Comparison of ENCODE assay signal across 16 cellular contexts in the genomic region with DNA sequence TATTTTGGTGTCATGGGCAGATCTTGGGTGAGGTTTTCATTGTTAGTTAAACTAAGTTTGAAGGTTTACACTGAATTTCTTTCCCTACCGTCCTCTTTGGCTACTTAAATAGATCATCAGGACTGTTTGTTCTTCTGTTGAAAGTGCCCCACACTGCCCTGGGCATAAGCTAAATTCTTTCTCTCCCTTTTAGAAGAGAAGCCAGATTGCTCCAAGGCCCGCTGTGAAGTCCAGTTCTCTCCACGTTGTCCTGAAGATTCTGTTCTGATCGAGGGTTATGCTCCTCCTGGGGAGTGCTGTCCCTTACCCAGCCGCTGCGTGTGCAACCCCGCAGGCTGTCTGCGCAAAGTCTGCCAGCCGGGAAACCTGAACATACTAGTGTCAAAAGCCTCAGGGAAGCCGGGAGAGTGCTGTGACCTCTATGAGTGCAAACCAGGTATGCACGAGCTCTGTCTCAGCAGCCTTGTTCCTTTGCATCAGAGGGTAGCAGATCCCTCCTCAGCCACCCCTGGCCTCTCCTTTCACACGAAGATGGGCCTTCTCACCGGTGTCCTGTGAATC.
A peak's percentile ranks its signal among the peaks of the same experiment; 100 is the strongest.
DNase-seq lines count a peak whose midpoint lies in the region; ATAC-seq and TF ChIP-seq lines count a peak whose summit lies in the region.
"Had no signal": no experiment of that assay in that cellular context is flagged by ENCODE, and none has a peak within 500 bp of the region (broad histone marks: within the 10 kb centered on the region; RNA-seq: fewer than 3 reads in every experiment).

No MANE protein-coding gene starts in this region.

- no peaks in the 10 kb centered on the region for H3K9me3 ChIP-seq in esophagus squamous epithelium
- H3K9me3 ChIP-seq: right lobe of liver had no signal

- H3K36me3 ChIP-seq in esophagus squamous epithelium (peaks cover 0 to 38% (median 0%) of the 10 kb centered on the region in 3 donors), rectal smooth muscle tissue (ENCODE audit: control insufficient read depth, insufficient read depth, low read length) (no peaks in the 10 kb centered on the region)
- H3K36me3 ChIP-seq: right lobe of liver had no signal

- H3K4me3 ChIP-seq in esophagus squamous epithelium: no peak overlapping the region
- no peak overlapping the region for H3K4me3 ChIP-seq in rectal smooth muscle tissue (ENCODE audit: low read length)
- H3K4me3 ChIP-seq: right lobe of liver had no signal

- H3K27me3 ChIP-seq in esophagus squamous epithelium: no peaks in the 10 kb centered on the region
- no peaks in the 10 kb centered on the region for H3K27me3 ChIP-seq in rectal smooth muscle tissue (ENCODE audit: control insufficient read depth, insufficient read depth, low read length)
- H3K27me3 ChIP-seq: right lobe of liver had no signal

- 80 to 86% methylated on average over 10 to 13 of the region's 13 CpGs for WGBS in esophagus squamous epithelium, 2 donors

- H3K27ac ChIP-seq in esophagus squamous epithelium (peak overlapping the region; percentile 18 to 81 (median 74)), rectal smooth muscle tissue (ENCODE audit: low read depth, low read length) (peak overlapping the region; percentile 58)
- H3K27ac ChIP-seq: right lobe of liver had no signal

- DNase-seq in left ventricle myocardium superior (no peak), left cardiac atrium (no peak), esophagus squamous epithelium (lab: John Stamatoyannopoulos, UW) (no peak), NCI-H510A treated with DMSO at 0.1 percent for 48 hours (lab: John Stamatoyannopoulos, UW) (no peak), dermis blood vessel endothelial cell (no peak), DMS53 (lab: John Stamatoyannopoulos, UW) (no peak)
- DNase-seq: amniotic stem cell; CD4-positive, alpha-beta T cell; cerebellar nuclear complex; endodermal cell; GOT3; occipital lobe; right lobe of liver; stimulated activated CD4-positive, alpha-beta T cell treated with anti-CD3 and anti-CD28 coated beads, Interleukin-1b, Interleukin-23, amount 100 ng/mL, for 48 hours had no signal

- ATAC-seq in left ventricle myocardium superior: peak; percentile 28
- no peak for ATAC-seq in left cardiac atrium
- no peak for ATAC-seq in HG03565 (IDR thresholded peaks at IDR 0.05; ENCODE audit: unreplicated experiment)

- intact Hi-C loops in left ventricle myocardium superior (cut with micrococcal nuclease): no loop called here
- intact Hi-C loops in left cardiac atrium (cut with DNase I): no loop called here
- intact Hi-C loops in esophagus squamous epithelium (cut with DNase I): no loop called here

- H3K9ac ChIP-seq in rectal smooth muscle tissue (ENCODE audit: low read length): no peak overlapping the region

- no peak for TF ChIP-seq POLR2A in esophagus squamous epithelium (IDR thresholded peaks at IDR 0.05)

- no peak for TF ChIP-seq CTCF in esophagus squamous epithelium (IDR thresholded peaks at IDR 0.05)

- H3K4me1 ChIP-seq in esophagus squamous epithelium (peaks cover 0 to 53% (median 7%) of the 10 kb centered on the region in 3 donors), rectal smooth muscle tissue (ENCODE audit: control insufficient read depth, insufficient read depth, low read length) (peaks cover 12% of the 10 kb centered on the region)
- H3K4me1 ChIP-seq: right lobe of liver had no signal
